28 cellular contexts compared by ENCODE assay signal in the genomic region with DNA sequence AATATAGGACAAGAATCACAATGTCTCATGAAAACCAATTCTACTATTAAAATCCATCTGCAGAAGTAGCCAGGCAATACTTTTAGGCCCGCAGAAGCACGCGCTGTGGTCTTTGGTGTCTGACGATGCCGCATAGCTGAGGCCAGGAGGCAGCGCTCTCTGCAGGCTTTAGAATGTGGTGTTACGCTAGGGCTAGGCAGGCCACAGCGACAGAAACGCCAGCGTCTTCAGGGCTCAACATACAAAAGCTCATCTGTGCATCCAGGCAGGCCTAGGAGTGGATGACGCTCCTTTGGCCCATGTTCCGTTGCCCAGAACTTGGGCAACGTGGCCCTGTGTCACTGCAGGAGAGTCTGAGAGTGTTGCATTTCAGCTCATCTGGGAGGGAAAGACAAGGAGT.
DNase-seq lines count a peak whose midpoint lies in the region; TF ChIP-seq lines count a peak whose summit lies in the region.
"Had no signal": no experiment of that assay in that cellular context is flagged by ENCODE, and none has a peak within 500 bp of the region (broad histone marks: within the 10 kb centered on the region; RNA-seq: fewer than 3 reads in every experiment).

No MANE protein-coding gene starts in this region.

- H2BK15ac ChIP-seq in H9 (ENCODE audit: low read depth, low read length), result no peak overlapping the region

- TF ChIP-seq CTCF in H9 (conservative IDR thresholded peaks at IDR 0.05) (peak; percentile 33; the same call in 2 of the 3 replicates), WERI-Rb-1 (IDR thresholded peaks at IDR 0.05; ENCODE audit: low read depth, low read length) (0 out of 2 replicates have a peak, but pooled peaks have one; percentile 14), stomach (IDR thresholded peaks at IDR 0.05) (no peak)

- no peaks in the 10 kb centered on the region; the same call in 1 of the 2 replicates for H3K36me3 ChIP-seq in WERI-Rb-1
- peaks cover 0 to 7% (median 6%) of the 10 kb centered on the region in 4 donors for H3K36me3 ChIP-seq in stomach
- H3K36me3 ChIP-seq: BLaER1 treated with 17β-estradiol and CSF1 and Interleukin-3, amounts not matched to agents 10 nM and 100 nM; HAP-1 had no signal

- H3K27ac ChIP-seq in H9 (ENCODE audit: insufficient read length, low read depth, low read length) (no peak overlapping the region), WERI-Rb-1 (no peak overlapping the region), stomach (no peak overlapping the region)
- H3K27ac ChIP-seq: A549; BLaER1 treated with 17β-estradiol and CSF1 and Interleukin-3, amounts not matched to agents 10 nM and 100 nM; PC-9 had no signal

- TF ChIP-seq POLR2A in stomach (IDR thresholded peaks at IDR 0.05), result no peak

- H2AK5ac ChIP-seq in H9 (ENCODE audit: insufficient read length, low read length), result no peak overlapping the region

- no peak overlapping the region for H2BK120ac ChIP-seq in H9 (ENCODE audit: low read depth, low read length, poor library complexity, severe bottlenecking)

- no peak overlapping the region for H4K8ac ChIP-seq in H9 (replicated peaks; ENCODE audit: insufficient read length, low read depth, low read length)

- H4K20me1 ChIP-seq in H9 (ENCODE audit: control insufficient read depth, insufficient read depth, insufficient read length), result no peaks in the 10 kb centered on the region
- H4K20me1 ChIP-seq: BLaER1 treated with 17β-estradiol and CSF1 and Interleukin-3, amounts not matched to agents 10 nM and 100 nM had no signal

- no CpG with 5 or more reads among the region's 13 CpGs for WGBS in H9 (ENCODE audit: extremely low coverage, insufficient read length, low lambda C conversion rate)
- WGBS in stomach, 5 donors, result 89 to 95% (median 94%) methylated on average over 13 of the region's 13 CpGs

- H3K27ac Mint-ChIP-seq in H9, result peak overlapping the region in 2 of 3 experiments; percentile 65 to 94; a peak in 3 of 7 replicates
- H3K27ac Mint-ChIP-seq: CD4-positive, alpha-beta memory T cell had no signal

- H3T11ph ChIP-seq in H9 (ENCODE audit: low read length), result no peak overlapping the region

- H3K9ac ChIP-seq in H9 (ENCODE audit: extremely low read depth, insufficient read length, low read length), result no peak overlapping the region
- H3K9ac ChIP-seq: BLaER1 treated with 17β-estradiol and CSF1 and Interleukin-3, amounts not matched to agents 10 nM and 100 nM had no signal

- H3K4me1 ChIP-seq in H9 (ENCODE audit: insufficient read depth, low read length), result peaks cover 3% of the 10 kb centered on the region; the same call in 1 of the 2 replicates
- H3K4me1 ChIP-seq in stomach, result no peaks in the 10 kb centered on the region
- H3K4me1 ChIP-seq: A549, HAP-1 had no signal

- no peak overlapping the region for H3K14ac ChIP-seq in H9 (ENCODE audit: insufficient read depth, low read length)

- no peak overlapping the region for H3K56ac ChIP-seq in H9 (ENCODE audit: insufficient read length, low read depth, low read length)

- no peak overlapping the region for H2BK5ac ChIP-seq in H9 (ENCODE audit: insufficient read length, low read length)

- no peak overlapping the region for H4K91ac ChIP-seq in H9 (ENCODE audit: insufficient read length, low read depth, low read length)

- no peak overlapping the region; a peak in 1 of 5 replicates for H3K4me3 Mint-ChIP-seq in H9
- H3K4me3 Mint-ChIP-seq: CD4-positive, alpha-beta memory T cell had no signal

- H3K79me2 ChIP-seq in H9 (ENCODE audit: insufficient read depth, low read length), result no peaks in the 10 kb centered on the region

- no peak overlapping the region for H2BK12ac ChIP-seq in H9 (ENCODE audit: insufficient read length, low read depth, low read length)

- H3K23me2 ChIP-seq in H9 (ENCODE audit: insufficient read length, low read depth, low read length, poor library complexity, severe bottlenecking), result no peaks in the 10 kb centered on the region

- peaks cover 7 to 11% of the 10 kb centered on the region in 2 experiments; a peak in 3 of 5 replicates for H3K9me3 Mint-ChIP-seq in H9

- peaks cover 4 to 14% (median 12%) of the 10 kb centered on the region in 3 experiments; a peak in 6 of 7 replicates for H3K36me3 Mint-ChIP-seq in H9 (ENCODE audit: insufficient read depth in 1 of 3, low read depth in 3 of 3)
- H3K36me3 Mint-ChIP-seq: CD4-positive, alpha-beta memory T cell had no signal

- H3K4ac ChIP-seq in H9 (ENCODE audit: low read depth, low read length), result no peak overlapping the region

- no peak for DNase-seq in H9
- no peak for DNase-seq in WERI-Rb-1
- peak; percentile 41 for DNase-seq in iPS-NIHi7 (ENCODE audit: extremely low spot score)
- DNase-seq in stomach, result peak; percentile 10
- no peak for DNase-seq in amygdala (lab: John Stamatoyannopoulos, UW)
- no peak for DNase-seq in cerebellar cortex (ENCODE audit: low spot score)
- no peak for DNase-seq in SKM-1 treated with dmso at 0.1 percent for 144 hours (lab: John Stamatoyannopoulos, UW; ENCODE audit: unreplicated experiment)
- DNase-seq: AML-193; CD4-positive, alpha-beta memory T cell; COR-L47; DMS53; Kasumi-1; MV-4-11; NCI-H1105; NCI-H1436 treated with DMSO at 0.1 percent for 48 hours; NCI-H187 treated with DMSO at 0.1 percent for 48 hours; NCI-H2107; NCI-H446 treated with DMSO at 0.1 percent for 48 hours; NCI-H526; NCI-H82; NK-92 treated with Interleukin-12 subunit alpha and Interleukin-12 subunit beta, amount 100 ng/mL, for 24 hours; PC-9; Right ventricle myocardium superior; RPMI8226 had no signal

- peaks cover 1% of the 10 kb centered on the region; the same call in 1 of the 2 replicates for H3K27me3 Mint-ChIP-seq in H9 (ENCODE audit: low read depth)

- H3K9me3 ChIP-seq in H9 (ENCODE audit: control insufficient read depth, low read depth, low read length) (no peaks in the 10 kb centered on the region), WERI-Rb-1 (ENCODE audit: severe bottlenecking) (no peaks in the 10 kb centered on the region), stomach (no peaks in the 10 kb centered on the region)
- H3K9me3 ChIP-seq: HAP-1 had no signal

- H4K5ac ChIP-seq in H9 (ENCODE audit: insufficient read length, low read depth, low read length), result no peak overlapping the region

- H2BK20ac ChIP-seq in H9 (ENCODE audit: low read depth, low read length, poor library complexity, severe bottlenecking), result no peak overlapping the region

- no peak for TF ChIP-seq EP300 in stomach (IDR thresholded peaks at IDR 0.05)

- H3K27me3 ChIP-seq in H9 (ENCODE audit: insufficient read depth, low read length) (no peaks in the 10 kb centered on the region), WERI-Rb-1 (ENCODE audit: insufficient read depth, low read depth, severe bottlenecking) (no peaks in the 10 kb centered on the region), stomach (no peaks in the 10 kb centered on the region)
- H3K27me3 ChIP-seq: BLaER1 treated with 17β-estradiol and CSF1 and Interleukin-3, amounts not matched to agents 10 nM and 100 nM had no signal

- no peak overlapping the region for H3K23ac ChIP-seq in H9 (ENCODE audit: insufficient read length, low read depth, low read length)

- H3K4me3 ChIP-seq in WERI-Rb-1 (ENCODE audit: low read depth, low read length), result no peak overlapping the region
- H3K4me3 ChIP-seq in stomach, result no peak overlapping the region
- H3K4me3 ChIP-seq: A549; BLaER1 treated with 17β-estradiol and CSF1 and Interleukin-3, amounts not matched to agents 10 nM and 100 nM; HAP-1; K562; PC-9 had no signal

- no peak overlapping the region for H3K4me2 ChIP-seq in H9 (ENCODE audit: insufficient read depth, insufficient read length, low read length)
- H3K4me2 ChIP-seq: A549; BLaER1 treated with 17β-estradiol and CSF1 and Interleukin-3, amounts not matched to agents 10 nM and 100 nM; PC-9 had no signal

- no peak overlapping the region for H3K18ac ChIP-seq in H9 (ENCODE audit: insufficient read length, low read depth, low read length)

- no peaks in the 10 kb centered on the region for H3K79me1 ChIP-seq in H9 (ENCODE audit: insufficient read depth, low read depth, low read length, poor library complexity, severe bottlenecking)

- peaks cover 3 to 6% of the 10 kb centered on the region in 2 experiments for H3K4me1 Mint-ChIP-seq in H9
- H3K4me1 Mint-ChIP-seq: CD4-positive, alpha-beta memory T cell had no signal

- H2AFZ ChIP-seq in H9 (ENCODE audit: low read length), result no peak overlapping the region
- H2AFZ ChIP-seq: PC-9 had no signal

- intact Hi-C loops in stomach (cut with DNase I; ENCODE audit: low total_unique reads), result no loop called here

Comparison
In these comparisons a context has a peak if more than half of its experiments do, and no peak if none do; other contexts are left out.
1. DNase-seq: peak in iPS-NIHi7 (single experiment) and stomach (single experiment); none in H9 (single experiment), WERI-Rb-1 (single experiment), amygdala (0 of 56), cerebellar cortex (single experiment) and SKM-1 treated with dmso at 0.1 percent for 144 hours (single experiment).
2. CTCF ChIP-seq: peak in H9 (single experiment) and WERI-Rb-1 (single experiment); none in stomach (0 of 7).